8 cellular contexts compared by ENCODE assay signal in the genomic region with DNA sequence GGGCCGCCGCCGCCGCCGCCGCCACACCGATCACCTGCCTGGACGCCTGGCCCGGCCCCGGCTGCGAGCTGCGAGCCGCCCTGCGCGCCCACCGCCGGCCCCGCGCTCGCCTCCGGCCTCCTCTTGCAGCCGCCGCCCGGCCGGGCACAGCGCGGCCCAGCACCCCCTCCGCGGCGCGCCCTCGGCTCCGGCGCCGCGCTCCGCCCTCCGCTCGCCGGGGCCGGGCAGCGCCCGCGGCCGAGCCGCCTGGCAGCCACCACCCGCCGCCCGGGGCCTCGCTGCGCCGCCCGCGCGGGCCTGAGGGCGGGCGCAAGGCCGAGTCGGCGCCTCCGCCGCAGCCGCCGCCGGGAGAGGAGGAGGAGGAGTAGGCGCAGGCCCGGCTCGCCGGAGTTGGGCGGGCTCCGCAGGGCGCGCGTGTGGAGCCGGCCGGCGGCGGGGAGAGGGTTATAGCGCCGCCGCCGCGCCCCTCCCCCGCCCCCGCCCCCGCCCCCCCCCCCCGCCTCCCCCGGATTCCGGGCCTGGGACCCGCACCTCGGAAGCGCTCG. TPM values are rescaled to one million over a fixed set of nuclear protein-coding genes. Genes with fewer than 3 reads are reported as not detected.
A peak's percentile ranks its signal among the peaks of the same experiment; 100 is the strongest.
DNase-seq lines count a peak whose midpoint lies in the region; ATAC-seq and TF ChIP-seq lines count a peak whose summit lies in the region.

A gene (minus strand): TSS at position 418 of the 545 bp plus-strand sequence. CDS start 845 bp downstream, outside the sequence.

- DNase-seq in GM12864 (ENCODE audit: low read depth) (no peak), RPMI8226 (peak; percentile 77), coronary artery (ENCODE audit: low spot score) (no peak), left lung (no peak)
- peak; percentile 55 for DNase-seq in stimulated activated naive CD8-positive, alpha-beta T cell treated with anti-CD3 and anti-CD28 coated beads, Interleukin-15, Interleukin-2, amounts not matched to agents 100 U/mL and 50 U/mL, for 24 hours

- H3K4me1 ChIP-seq in ACC112 (ENCODE audit: control insufficient read depth, insufficient read depth, low read length, unreplicated experiment) = peaks cover 11% of the 10 kb centered on the region
- H3K4me1 ChIP-seq in left lung = peaks cover 14 to 57% of the 10 kb centered on the region in 2 donors

- ATAC-seq in left lung = peak; percentile 3
- ATAC-seq in stimulated activated naive CD8-positive, alpha-beta T cell treated with anti-CD3 and anti-CD28 coated beads, Interleukin-15, Interleukin-2, amounts not matched to agents 100 U/mL and 50 U/mL, for 24 hours = peak; percentile 21
- ATAC-seq in HG02973 (IDR thresholded peaks at IDR 0.05; ENCODE audit: unreplicated experiment) = no peak
- no peak for ATAC-seq in GM19035 (IDR thresholded peaks at IDR 0.05; ENCODE audit: unreplicated experiment)

- H3K27me3 ChIP-seq in ACC112 (ENCODE audit: insufficient read depth, low read length) (peaks cover 35% of the 10 kb centered on the region), left lung (peaks cover 31 to 87% of the 10 kb centered on the region in 2 donors)

- intact Hi-C loops in left lung (cut with DNase I) = no loop called here

- no peaks in the 10 kb centered on the region for H3K36me3 ChIP-seq in ACC112 (ENCODE audit: insufficient read depth, low read length)
- H3K36me3 ChIP-seq in left lung = no peaks in the 10 kb centered on the region

- TF ChIP-seq CTCF in GM12864 (IDR thresholded peaks at IDR 0.05; ENCODE audit: low read depth, low read length, missing control alignments) (no peak), coronary artery (IDR thresholded peaks at IDR 0.05) (no peak), left lung (IDR thresholded peaks at IDR 0.05) (no peak)

- no peak within 1 kb of the TSS for H2AFZ ChIP-seq in ACC112 (ENCODE audit: low read length, unreplicated experiment)

- no peaks in the 10 kb centered on the region for H3K9me3 ChIP-seq in left lung

- H3K4me3 ChIP-seq in ACC112 (ENCODE audit: low read depth, low read length) (peak within 1 kb of the TSS; percentile 83), GM12864 (ENCODE audit: low read depth, low read length) (peak within 1 kb of the TSS; percentile 56), coronary artery (peak within 1 kb of the TSS; percentile 90), left lung (peak within 1 kb of the TSS; percentile 55 to 64)

- H3K27ac ChIP-seq in ACC112 (ENCODE audit: low read depth, low read length) = no peak within 1 kb of the TSS
- H3K27ac ChIP-seq in coronary artery = peak within 1 kb of the TSS; percentile 95 to 100
- H3K27ac ChIP-seq in left lung = peak within 1 kb of the TSS; percentile 70 to 78

- peaks cover 7% of the 10 kb centered on the region for H3K79me2 ChIP-seq in ACC112 (ENCODE audit: control insufficient read depth, insufficient read depth, low read length, unreplicated experiment)

RNA-seq across cellular contexts. Expression of the gene that starts here (rescaled TPM):
- 10 to 100 TPM; 29.1 to 69.4 TPM for total RNA-seq in left lung

Comparison
In these comparisons a context has a peak if more than half of its experiments do, and no peak if none do; other contexts are left out.
1. DNase-seq: peak in RPMI8226 (single experiment) and stimulated activated naive CD8-positive, alpha-beta T cell treated with anti-CD3 and anti-CD28 coated beads, Interleukin-15, Interleukin-2, amounts not matched to agents 100 U/mL and 50 U/mL, for 24 hours (single experiment); none in GM12864 (single experiment), coronary artery (single experiment) and left lung (0 of 2).
2. ATAC-seq: peak in left lung (single experiment) and stimulated activated naive CD8-positive, alpha-beta T cell treated with anti-CD3 and anti-CD28 coated beads, Interleukin-15, Interleukin-2, amounts not matched to agents 100 U/mL and 50 U/mL, for 24 hours (single experiment); none in HG02973 (single experiment) and GM19035 (single experiment).
3. Peak in every context shown above with its lines, with median percentiles within 50 percentile points of each other: H3K4me3 ChIP-seq.